ENCODE assay signal across 25 cellular contexts in genomic region chr2:24392542-24393059, GRCh38.
"Had no signal": no experiment of that assay in that cellular context is flagged by ENCODE, and none has a peak within 500 bp of the region (broad histone marks: within the 10 kb centered on the region; RNA-seq: fewer than 3 reads in every experiment).

No MANE protein-coding gene starts in this region.

- H3K4me1 ChIP-seq: SJSA1 had no signal

- H3K4me2 ChIP-seq: KMS-11 had no signal

- H3K36me3 ChIP-seq: SJSA1 had no signal

- H3K27ac ChIP-seq: HL-60, KMS-11, SJSA1, SK-N-MC had no signal

- H3K27me3 ChIP-seq: SJSA1 had no signal

- H3K9ac ChIP-seq: KMS-11 had no signal

- FAIRE-seq: HTR-8/SVneo, RCC 7860 had no signal

- H3K4me3 ChIP-seq: SJSA1, SK-N-MC had no signal

- H3K9me3 ChIP-seq: SJSA1 had no signal

- DNase-seq: Kasumi-1, MV-4-11, NCI-H1048, NCI-H1105, NCI-H1417, NCI-H1436 treated with DMSO at 0.1 percent for 48 hours, NCI-H1694, NCI-H187 treated with DMSO at 0.1 percent for 48 hours, NCI-H2029 treated with DMSO at 0.1 percent for 48 hours, NCI-H2171, NCI-H226, NCI-H446, NCI-H510A, NCI-H524 treated with DMSO at 0.1 percent for 48 hours, NCI-H69, NCI-H774, Right ventricle myocardium superior, RPMI8226, SIG-M5 had no signal
